29 cellular contexts compared by ENCODE assay signal in the genomic region with DNA sequence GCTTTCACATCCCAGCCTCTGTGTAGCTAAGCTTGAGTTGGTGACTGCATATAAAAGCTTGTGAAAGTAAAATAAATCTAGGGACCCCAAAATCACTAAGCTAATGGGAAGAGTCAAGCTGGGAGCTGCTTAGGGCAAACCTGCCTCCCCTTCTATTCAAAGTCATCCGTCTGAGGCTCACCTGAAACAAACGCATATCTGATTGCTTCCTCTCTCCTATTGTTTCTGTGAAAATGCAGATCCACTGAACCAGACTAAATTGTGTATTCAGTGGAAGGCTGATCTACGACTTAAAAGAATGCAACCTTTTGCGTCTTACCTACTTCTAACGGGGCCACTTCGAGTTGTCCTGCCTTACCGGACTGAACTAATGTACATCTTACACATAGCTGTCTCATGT.
"Had no signal": no experiment of that assay in that cellular context is flagged by ENCODE, and none has a peak within 500 bp of the region (broad histone marks: within the 10 kb centered on the region; RNA-seq: fewer than 3 reads in every experiment).

No MANE protein-coding gene starts in this region.

- H3K36me3 ChIP-seq: ovary, prostate gland had no signal

- H3K27ac Mint-ChIP-seq: activated CD4-positive, alpha-beta memory T cell treated with anti-CD3 and anti-CD28 coated beads for 36 hours; activated naive CD4-positive, alpha-beta T cell treated with anti-CD3 and anti-CD28 coated beads, Interleukin-2, amount 10 ng/mL, durations not matched to agents 7 days and 5 days; activated naive CD8-positive, alpha-beta T cell treated with anti-CD3 and anti-CD28 coated beads, Interleukin-2, amount 10 ng/mL, durations not matched to agents 7 days and 5 days; nephron had no signal

- H3K27me3 Mint-ChIP-seq: activated CD4-positive, alpha-beta memory T cell treated with anti-CD3 and anti-CD28 coated beads for 36 hours; activated naive CD4-positive, alpha-beta T cell treated with anti-CD3 and anti-CD28 coated beads, Interleukin-2, amount 10 ng/mL, durations not matched to agents 7 days and 5 days; activated naive CD8-positive, alpha-beta T cell treated with anti-CD3 and anti-CD28 coated beads, Interleukin-2, amount 10 ng/mL, durations not matched to agents 7 days and 5 days; effector memory CD8-positive, alpha-beta T cell had no signal

- H3K27me3 ChIP-seq: gastroesophageal sphincter, hepatocyte, ovary, testis, transverse colon had no signal

- ATAC-seq: activated CD4-positive, CD25-positive, alpha-beta regulatory T cell treated with anti-CD3 and anti-CD28 coated beads, Interleukin-2, amount 50 U/mL, for 24 hours; effector memory CD8-positive, alpha-beta T cell; gastroesophageal sphincter; left cardiac atrium; left ventricle myocardium superior; sciatic nerve; stimulated activated naive CD8-positive, alpha-beta T cell treated with anti-CD3 and anti-CD28 coated beads, Interleukin-15, Interleukin-2, amounts not matched to agents 100 U/mL and 50 U/mL, for 24 hours had no signal

- H3K4me1 Mint-ChIP-seq: activated naive CD4-positive, alpha-beta T cell treated with anti-CD3 and anti-CD28 coated beads, Interleukin-2, amount 10 ng/mL, durations not matched to agents 7 days and 5 days; activated naive CD8-positive, alpha-beta T cell treated with anti-CD3 and anti-CD28 coated beads, Interleukin-2, amount 10 ng/mL, durations not matched to agents 7 days and 5 days; nephron had no signal

- H3K4me3 Mint-ChIP-seq: activated CD4-positive, alpha-beta memory T cell treated with anti-CD3 and anti-CD28 coated beads for 36 hours; activated naive CD4-positive, alpha-beta T cell treated with anti-CD3 and anti-CD28 coated beads, Interleukin-2, amount 10 ng/mL, durations not matched to agents 7 days and 5 days; activated naive CD8-positive, alpha-beta T cell treated with anti-CD3 and anti-CD28 coated beads, Interleukin-2, amount 10 ng/mL, durations not matched to agents 7 days and 5 days; effector memory CD8-positive, alpha-beta T cell; nephron had no signal

- DNase-seq: activated CD4-positive, alpha-beta memory T cell treated with anti-CD3 and anti-CD28 coated beads for 36 hours; activated CD4-positive, alpha-beta T cell treated with anti-CD3 and anti-CD28 coated beads for 48 hours; activated CD8-positive, alpha-beta memory T cell treated with anti-CD3 and anti-CD28 coated beads, Interleukin-2, amount 50 U/mL, for 4 hours; activated gamma-delta T cell; activated naive CD4-positive, alpha-beta T cell treated with anti-CD3 and anti-CD28 coated beads, Interleukin-2, amount 10 ng/mL, durations not matched to agents 7 days and 5 days; activated naive CD8-positive, alpha-beta T cell treated with anti-CD3 and anti-CD28 coated beads, Interleukin-2, amount 10 ng/mL, durations not matched to agents 7 days and 5 days; activated T-cell treated with anti-CD3 and anti-CD28 coated beads, Interleukin-2, amount 50 U/mL, for 1 hour; amniotic stem cell; caudate nucleus; cortex of kidney; effector memory CD8-positive, alpha-beta T cell; left cardiac atrium; left ventricle myocardium superior; ovary; retina; stimulated activated CD4-positive, alpha-beta T cell treated with anti-CD3 and anti-CD28 coated beads, Interleukin-12 subunit alpha, Interleukin-12 subunit beta, amount 100 ng/mL, for 4 hours; stimulated activated CD4-positive, alpha-beta T cell treated with anti-CD3 and anti-CD28 coated beads, Interleukin-4, amount 100 ng/mL, for 1 hour; stimulated activated naive CD8-positive, alpha-beta T cell treated with anti-CD3 and anti-CD28 coated beads, Interleukin-15, Interleukin-2, amounts not matched to agents 100 U/mL and 50 U/mL, for 24 hours; T-helper 9 cell; testis; transverse colon had no signal

- H3K4me1 ChIP-seq: prostate gland, testis had no signal

- H3K9me3 ChIP-seq: gastroesophageal sphincter, prostate gland, testis, transverse colon had no signal

- H3K4me3 ChIP-seq: gastroesophageal sphincter, hepatocyte, ovary, prostate gland, skin epidermis, testis, transverse colon had no signal

- H3K9me3 Mint-ChIP-seq: activated CD4-positive, alpha-beta memory T cell treated with anti-CD3 and anti-CD28 coated beads for 36 hours; activated naive CD4-positive, alpha-beta T cell treated with anti-CD3 and anti-CD28 coated beads, Interleukin-2, amount 10 ng/mL, durations not matched to agents 7 days and 5 days; activated naive CD8-positive, alpha-beta T cell treated with anti-CD3 and anti-CD28 coated beads, Interleukin-2, amount 10 ng/mL, durations not matched to agents 7 days and 5 days; effector memory CD8-positive, alpha-beta T cell; nephron had no signal

- H3K27ac ChIP-seq: gastroesophageal sphincter, hepatocyte, ovary, prostate gland, skin epidermis, testis, transverse colon, VCaP had no signal
